In genomic region chr2:142315353-142315752, GRCh38 we compare ENCODE assay signal across 29 cellular contexts.
"Had no signal": no experiment of that assay in that cellular context is flagged by ENCODE, and none has a peak within 500 bp of the region (broad histone marks: within the 10 kb centered on the region; RNA-seq: fewer than 3 reads in every experiment).

No MANE protein-coding gene starts in this region.

- FAIRE-seq: endothelial cell of umbilical vein, islet of Langerhans, pancreas had no signal

- H3K27me3 Mint-ChIP-seq: activated CD4-positive, alpha-beta memory T cell treated with anti-CD3 and anti-CD28 coated beads for 36 hours; activated CD4-positive, alpha-beta T cell treated with anti-CD3 and anti-CD28 coated beads, Interleukin-2, amount 10 ng/mL, durations not matched to agents 24 days and 14 days; activated naive CD4-positive, alpha-beta T cell treated with anti-CD3 and anti-CD28 coated beads, Interleukin-2, amount 50 U/mL, for 24 hours; activated naive CD8-positive, alpha-beta T cell treated with anti-CD3 and anti-CD28 coated beads, Interleukin-2, amount 50 U/mL, for 24 hours; activated T-helper 17 cell treated with anti-CD3 and anti-CD28 coated beads, Interleukin-2, amount 50 U/mL, for 72 hours; naive B cell; stimulated activated naive B cell treated with anti-CD40 and anti-IgM and Interleukin-4, amounts not matched to agents 10 μg/mL and 1 μg/mL and 100 μg/mL, for 72 hours had no signal

- H3K27me3 ChIP-seq: brain microvascular endothelial cell, foreskin keratinocyte, heart left ventricle, pancreas, right atrium auricular region, stomach, thyroid gland, upper lobe of left lung had no signal

- H3K9me3 ChIP-seq: pancreas, prostate gland, right atrium auricular region, thyroid gland had no signal

- H3K36me3 ChIP-seq: brain microvascular endothelial cell, heart left ventricle, pancreas, prostate gland, right atrium auricular region, stomach, thyroid gland, upper lobe of left lung had no signal

- H3K4me1 ChIP-seq: foreskin keratinocyte, heart left ventricle, pancreas, prostate gland, right atrium auricular region, stomach, thyroid gland, upper lobe of left lung had no signal

- DNase-seq: activated CD4-positive, alpha-beta memory T cell treated with anti-CD3 and anti-CD28 coated beads for 36 hours; activated CD4-positive, alpha-beta T cell treated with anti-CD3 and anti-CD28 coated beads, Interleukin-2, amount 10 ng/mL, durations not matched to agents 24 days and 14 days; activated CD4-positive, CD25-positive, alpha-beta regulatory T cell treated with anti-CD3 and anti-CD28 coated beads, Interleukin-2, amount 50 U/mL, for 72 hours; activated CD8-positive, alpha-beta memory T cell treated with anti-CD3 and anti-CD28 coated beads, Interleukin-2, amount 50 U/mL, for 48 hours; activated gamma-delta T cell treated with Interleukin-2 at 50 U/mL for 16 hours; activated naive CD8-positive, alpha-beta T cell treated with anti-CD3 and anti-CD28 coated beads, Interleukin-2, amount 50 U/mL, for 24 hours; activated T-cell treated with anti-CD3 and anti-CD28 coated beads, Interleukin-2, amount 50 U/mL, for 4 hours; brain microvascular endothelial cell; foreskin keratinocyte; heart left ventricle; left cardiac atrium; left ventricle myocardium superior; naive B cell; nephron progenitor cell; pancreas; stimulated activated CD4-positive, alpha-beta T cell treated with anti-CD3 and anti-CD28 coated beads, Interleukin-15, amount 100 ng/mL, for 24 hours; stimulated activated CD4-positive, alpha-beta T cell treated with anti-CD3 and anti-CD28 coated beads, Interleukin-2, amount 100 ng/mL, for 24 hours; stimulated activated naive B cell treated with anti-CD40 and anti-IgM and Interleukin-4, amounts not matched to agents 10 μg/mL and 1 μg/mL and 100 μg/mL, for 72 hours; stomach; T-helper 2 cell; thyroid gland; upper lobe of left lung had no signal

- H3K4me1 Mint-ChIP-seq: activated CD4-positive, alpha-beta T cell treated with anti-CD3 and anti-CD28 coated beads, Interleukin-2, amount 10 ng/mL, durations not matched to agents 24 days and 14 days; activated naive CD4-positive, alpha-beta T cell treated with anti-CD3 and anti-CD28 coated beads, Interleukin-2, amount 50 U/mL, for 24 hours; activated naive CD8-positive, alpha-beta T cell treated with anti-CD3 and anti-CD28 coated beads, Interleukin-2, amount 50 U/mL, for 24 hours; activated T-helper 17 cell treated with anti-CD3 and anti-CD28 coated beads, Interleukin-2, amount 50 U/mL, for 72 hours; naive B cell; nephron progenitor cell; stimulated activated naive B cell treated with anti-CD40 and anti-IgM and Interleukin-4, amounts not matched to agents 10 μg/mL and 1 μg/mL and 100 μg/mL, for 72 hours had no signal

- H3K36me3 Mint-ChIP-seq: activated CD4-positive, alpha-beta memory T cell treated with anti-CD3 and anti-CD28 coated beads for 36 hours; activated naive CD4-positive, alpha-beta T cell treated with anti-CD3 and anti-CD28 coated beads, Interleukin-2, amount 50 U/mL, for 24 hours; stimulated activated naive B cell treated with anti-CD40 and anti-IgM and Interleukin-4, amounts not matched to agents 10 μg/mL and 1 μg/mL and 100 μg/mL, for 72 hours had no signal

- H3K27ac ChIP-seq: brain microvascular endothelial cell, foreskin keratinocyte, heart left ventricle, pancreas, prostate gland, right atrium auricular region, stomach, thyroid gland, upper lobe of left lung had no signal

- H3K4me3 ChIP-seq: heart left ventricle, pancreas, prostate gland, right atrium auricular region, stomach, thyroid gland, upper lobe of left lung had no signal

- H3K27ac Mint-ChIP-seq: activated CD4-positive, alpha-beta memory T cell treated with anti-CD3 and anti-CD28 coated beads for 36 hours; activated CD4-positive, alpha-beta T cell treated with anti-CD3 and anti-CD28 coated beads, Interleukin-2, amount 10 ng/mL, durations not matched to agents 24 days and 14 days; activated naive CD4-positive, alpha-beta T cell treated with anti-CD3 and anti-CD28 coated beads, Interleukin-2, amount 50 U/mL, for 24 hours; activated naive CD8-positive, alpha-beta T cell treated with anti-CD3 and anti-CD28 coated beads, Interleukin-2, amount 50 U/mL, for 24 hours; activated T-helper 17 cell treated with anti-CD3 and anti-CD28 coated beads, Interleukin-2, amount 50 U/mL, for 72 hours; mesothelial cell of epicardium; naive B cell; nephron progenitor cell; stimulated activated naive B cell treated with anti-CD40 and anti-IgM and Interleukin-4, amounts not matched to agents 10 μg/mL and 1 μg/mL and 100 μg/mL, for 72 hours had no signal

- H3K4me3 Mint-ChIP-seq: activated CD4-positive, alpha-beta memory T cell treated with anti-CD3 and anti-CD28 coated beads for 36 hours; activated CD4-positive, alpha-beta T cell treated with anti-CD3 and anti-CD28 coated beads, Interleukin-2, amount 10 ng/mL, durations not matched to agents 24 days and 14 days; activated naive CD4-positive, alpha-beta T cell treated with anti-CD3 and anti-CD28 coated beads, Interleukin-2, amount 50 U/mL, for 24 hours; activated naive CD8-positive, alpha-beta T cell treated with anti-CD3 and anti-CD28 coated beads, Interleukin-2, amount 50 U/mL, for 24 hours; activated T-cell treated with anti-CD3 and anti-CD28 coated beads, Interleukin-2, amount 50 U/mL, for 4 hours; activated T-helper 17 cell treated with anti-CD3 and anti-CD28 coated beads, Interleukin-2, amount 50 U/mL, for 72 hours; mesothelial cell of epicardium; naive B cell; nephron progenitor cell; stimulated activated naive B cell treated with anti-CD40 and anti-IgM and Interleukin-4, amounts not matched to agents 10 μg/mL and 1 μg/mL and 100 μg/mL, for 72 hours had no signal
